ENCODE assay signal across 8 cellular contexts in genomic region chr10:101020427-101020826, GRCh38.
"Had no signal": no experiment of that assay in that cellular context is flagged by ENCODE, and none has a peak within 500 bp of the region (broad histone marks: within the 10 kb centered on the region; RNA-seq: fewer than 3 reads in every experiment).

No MANE protein-coding gene starts in this region.

- H3K36me3 ChIP-seq: HAP-1 had no signal

- H3K9ac ChIP-seq: GM23248 had no signal

- H3K4me3 ChIP-seq: GM23248, HAP-1, K562 had no signal

- H3K27ac Mint-ChIP-seq: HFFc6 had no signal

- DNase-seq: GM23248, GOT3, H7, HFFc6, IMR-90 had no signal

- H3K9me3 Mint-ChIP-seq: HFFc6 had no signal

- H3K4me1 ChIP-seq: HAP-1 had no signal

- H3K27ac ChIP-seq: GM23248 had no signal

- ATAC-seq: HCT116, K562 had no signal

- H3K4me3 Mint-ChIP-seq: HFFc6 had no signal

- H3K9me3 ChIP-seq: HAP-1 had no signal
